8 cellular contexts compared by ENCODE assay signal in genomic region chr1:206705187-206705586, GRCh38. TPM values are rescaled to one million over a fixed set of nuclear protein-coding genes. Genes with fewer than 3 reads are reported as not detected.
DNase-seq lines count a peak whose midpoint lies in the region; ATAC-seq and TF ChIP-seq lines count a peak whose summit lies in the region.

No MANE protein-coding gene starts in this region.

- no peaks in the 10 kb centered on the region for H3K9me3 Mint-ChIP-seq in effector memory CD8-positive, alpha-beta T cell
- no peaks in the 10 kb centered on the region for H3K9me3 Mint-ChIP-seq in progenitor cell of endocrine pancreas (ENCODE audit: low read depth)

- in situ Hi-C loops in G401 (cut with HindIII; ENCODE audit: low sequenced_read_pairs), result no loop called here

- peak overlapping the region; percentile 72 to 82 for H3K27ac Mint-ChIP-seq in effector memory CD8-positive, alpha-beta T cell
- H3K27ac Mint-ChIP-seq in progenitor cell of endocrine pancreas, result peak overlapping the region; percentile 76

- DNase-seq in G401 (ENCODE audit: low spot score) (peak; percentile 85), NCI-H345 (lab: John Stamatoyannopoulos, UW) (peak; percentile 98), progenitor cell of endocrine pancreas (ENCODE audit: low spot score, unreplicated experiment) (no peak), NOMO-1 (lab: John Stamatoyannopoulos, UW; ENCODE audit: unreplicated experiment in 2 of 2) (no peak)
- DNase-seq in effector memory CD8-positive, alpha-beta T cell, result no peak
- no peak for DNase-seq in stimulated activated naive CD4-positive, alpha-beta T cell treated with Interleukin-2 at 50 U/mL for 16 hours (lab: John Stamatoyannopoulos, UW)

- no peak for ATAC-seq in effector memory CD8-positive, alpha-beta T cell (replicated peaks)
- ATAC-seq in GM18517 (IDR thresholded peaks at IDR 0.05; ENCODE audit: unreplicated experiment) (no peak), GM19467 (IDR thresholded peaks at IDR 0.05; ENCODE audit: unreplicated experiment) (no peak)

- TF ChIP-seq CTCF in progenitor cell of endocrine pancreas (IDR thresholded peaks at IDR 0.05; ENCODE audit: unreplicated experiment), result no peak

- H3K4me3 Mint-ChIP-seq in effector memory CD8-positive, alpha-beta T cell, result peak overlapping the region; percentile 70 to 74
- H3K4me3 Mint-ChIP-seq in progenitor cell of endocrine pancreas (ENCODE audit: low read depth), result no peak overlapping the region

- H3K36me3 Mint-ChIP-seq in effector memory CD8-positive, alpha-beta T cell (ENCODE audit: insufficient read depth), result peaks cover 47% of the 10 kb centered on the region
- H3K36me3 Mint-ChIP-seq in progenitor cell of endocrine pancreas (ENCODE audit: insufficient read depth), result no peaks in the 10 kb centered on the region

- H3K4me1 Mint-ChIP-seq in effector memory CD8-positive, alpha-beta T cell (ENCODE audit: low read depth in 2 of 2), result peaks cover 87% of the 10 kb centered on the region in 2 donors
- peaks cover 49% of the 10 kb centered on the region for H3K4me1 Mint-ChIP-seq in progenitor cell of endocrine pancreas (ENCODE audit: low read depth)

- H3K27me3 Mint-ChIP-seq in effector memory CD8-positive, alpha-beta T cell, result no peaks in the 10 kb centered on the region
- no peaks in the 10 kb centered on the region for H3K27me3 Mint-ChIP-seq in progenitor cell of endocrine pancreas

RNA-seq across cellular contexts. Expression of gene MAPKAPK2, which starts 20.5 kb away (rescaled TPM):
- 25.7 and 32.7 TPM in 2 replicates for total RNA-seq in G401 (2014; rRNA removed; shearing (Covaris generic))
- total RNA-seq in progenitor cell of endocrine pancreas, result 60.8 and 64.9 TPM in 2 replicates

Comparison
In these comparisons a context has a peak if more than half of its experiments do, and no peak if none do; other contexts are left out.
1. DNase-seq: peak in G401 (single experiment) and NCI-H345 (single experiment); none in effector memory CD8-positive, alpha-beta T cell (0 of 3), progenitor cell of endocrine pancreas (single experiment), NOMO-1 (0 of 2) and stimulated activated naive CD4-positive, alpha-beta T cell treated with Interleukin-2 at 50 U/mL for 16 hours (single experiment).